In the genomic region with DNA sequence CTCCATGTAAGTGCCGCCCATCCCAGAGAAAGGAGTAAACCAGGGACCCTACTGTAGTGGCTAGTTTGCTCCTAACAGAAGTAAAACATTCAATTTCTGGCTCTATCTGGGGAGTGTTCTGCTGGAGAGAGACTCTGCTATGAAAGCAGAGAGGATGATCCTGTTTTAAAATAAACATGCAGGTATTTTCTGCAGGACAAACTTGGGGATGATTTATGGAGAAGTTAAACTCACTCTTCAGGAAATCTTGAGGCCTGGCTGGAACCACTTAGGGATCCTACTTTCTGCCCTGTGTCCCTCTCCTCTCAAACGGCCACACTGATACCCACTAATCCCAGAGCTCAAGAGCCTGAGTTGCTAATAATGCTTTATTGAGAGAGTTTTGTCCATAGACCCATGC, we compare ENCODE assay signal across 22 cellular contexts.
"Had no signal": no experiment of that assay in that cellular context is flagged by ENCODE, and none has a peak within 500 bp of the region (broad histone marks: within the 10 kb centered on the region; RNA-seq: fewer than 3 reads in every experiment).

No MANE protein-coding gene starts in this region.

- H3K27ac Mint-ChIP-seq: IgD-negative memory B cell had no signal

- ATAC-seq: K562, Panc1, PC-3 had no signal

- DNase-seq: Kasumi-1, MV-4-11, NCI-H1048, NCI-H1105, NCI-H1417, NCI-H1436 treated with DMSO at 0.1 percent for 48 hours, NCI-H187 treated with DMSO at 0.1 percent for 48 hours, NCI-H2029 treated with DMSO at 0.1 percent for 48 hours, NCI-H2171 treated with DMSO at 0.1 percent for 48 hours, NCI-H345, NCI-H446 treated with DMSO at 0.1 percent for 48 hours, NCI-H510A treated with DMSO at 0.1 percent for 48 hours, PC-3, SHP77 had no signal

- H3K4me3 Mint-ChIP-seq: IgD-negative memory B cell had no signal

- H3K27ac ChIP-seq: HL-60, KMS-11, RWPE1 had no signal

- H3K9ac ChIP-seq: KMS-11, SK-N-SH had no signal

- H3K9me3 Mint-ChIP-seq: IgD-negative memory B cell had no signal

- H3K9me3 ChIP-seq: SK-N-SH had no signal

- H3K36me3 Mint-ChIP-seq: IgD-negative memory B cell had no signal

- H3K4me2 ChIP-seq: KMS-11, SK-N-SH had no signal

- FAIRE-seq: HTR-8/SVneo, K562 had no signal

- H3K4me3 ChIP-seq: K562 had no signal
